In genomic region chr2:201999289-201999688, GRCh38 we compare ENCODE assay signal across 19 cellular contexts.
"Had no signal": no experiment of that assay in that cellular context is flagged by ENCODE, and none has a peak within 500 bp of the region (broad histone marks: within the 10 kb centered on the region; RNA-seq: fewer than 3 reads in every experiment).

No MANE protein-coding gene starts in this region.

- H3K4me3 ChIP-seq: ascending aorta, colonic mucosa, lower lobe of right lung, psoas muscle, stomach, thoracic aorta had no signal

- H3K4me1 ChIP-seq: ascending aorta, lower lobe of right lung, psoas muscle, stomach had no signal

- ATAC-seq: activated CD4-positive, CD25-positive, alpha-beta regulatory T cell treated with anti-CD3 and anti-CD28 coated beads, Interleukin-2, amount 50 U/mL, for 24 hours; activated CD8-positive, alpha-beta memory T cell treated with anti-CD3 and anti-CD28 coated beads, Interleukin-2, amount 10 ng/mL, durations not matched to agents 7 days and 5 days; activated T-cell treated with anti-CD3 and anti-CD28 coated beads, Interleukin-2, amount 50 U/mL, for 4 hours had no signal

- H3K27me3 ChIP-seq: ascending aorta, colonic mucosa, stomach had no signal

- DNase-seq: activated CD4-positive, alpha-beta T cell treated with anti-CD3 and anti-CD28 coated beads, Interleukin-2, amount 50 U/mL, for 48 hours; activated CD8-positive, alpha-beta memory T cell treated with anti-CD3 and anti-CD28 coated beads, Interleukin-2, amount 10 ng/mL, durations not matched to agents 7 days and 5 days; activated effector memory CD4-positive, alpha-beta T cell treated with anti-CD3 and anti-CD28 coated beads, Interleukin-2, amount 50 U/mL, for 16 hours; activated naive CD8-positive, alpha-beta T cell treated with anti-CD3 and anti-CD28 coated beads, Interleukin-2, amount 10 ng/mL, durations not matched to agents 7 days and 5 days; activated T-cell treated with anti-CD3 and anti-CD28 coated beads, Interleukin-2, amount 50 U/mL, for 4 hours; colonic mucosa; effector CD8-positive, alpha-beta T cell; hypothalamus; kidney glomerular epithelial cell; lower lobe of right lung; midbrain; occipital lobe; psoas muscle; stimulated activated CD4-positive, alpha-beta T cell treated with anti-CD3 and anti-CD28 coated beads, Interleukin-15, amount 100 ng/mL, for 24 hours; stimulated activated CD4-positive, alpha-beta T cell treated with anti-CD3 and anti-CD28 coated beads, Interleukin-4, amount 100 ng/mL, for 4 hours; stomach had no signal

- H3K9me3 ChIP-seq: ascending aorta, colonic mucosa, lower lobe of right lung, psoas muscle, stomach, thoracic aorta had no signal

- H3K36me3 ChIP-seq: ascending aorta, colonic mucosa, lower lobe of right lung, stomach, thoracic aorta had no signal

- H3K27ac ChIP-seq: ascending aorta, colonic mucosa, lower lobe of right lung, psoas muscle, stomach, thoracic aorta had no signal
